Comparison of ENCODE assay signal across 12 cellular contexts in genomic region chr13:44763604-44764311, GRCh38.
DNase-seq lines count a peak whose midpoint lies in the region; ATAC-seq and TF ChIP-seq lines count a peak whose summit lies in the region.
"Had no signal": no experiment of that assay in that cellular context is flagged by ENCODE, and none has a peak within 500 bp of the region (broad histone marks: within the 10 kb centered on the region; RNA-seq: fewer than 3 reads in every experiment).

No MANE protein-coding gene starts in this region.

- no peak overlapping the region for H2BK5ac ChIP-seq in neuronal stem cell (ENCODE audit: low read length)

- peak overlapping the region; percentile 51 for H2BK12ac ChIP-seq in neuronal stem cell (ENCODE audit: low read length)

- no peak overlapping the region for H3K14ac ChIP-seq in neuronal stem cell (ENCODE audit: low read length)

- no peak overlapping the region for H3K27ac ChIP-seq in neuronal stem cell (replicated peaks; ENCODE audit: low read length)
- H3K27ac ChIP-seq in ovary, result no peak overlapping the region

- no peaks in the 10 kb centered on the region for H3K79me1 ChIP-seq in neuronal stem cell (ENCODE audit: low read depth, low read length)

- peaks cover 21% of the 10 kb centered on the region for H3K4me1 Mint-ChIP-seq in T-helper 17 cell

- no peaks in the 10 kb centered on the region for H3K27me3 Mint-ChIP-seq in T-helper 17 cell

- no peak overlapping the region for H3K4me3 Mint-ChIP-seq in T-helper 17 cell
- H3K4me3 Mint-ChIP-seq: activated naive CD8-positive, alpha-beta T cell treated with anti-CD3 and anti-CD28 coated beads for 36 hours had no signal

- no peak for ATAC-seq in T-helper 17 cell

- TF ChIP-seq POLR2A in ovary (IDR thresholded peaks at IDR 0.05), result no peak

- H2AFZ ChIP-seq in neuronal stem cell (ENCODE audit: low read length), result peak overlapping the region; percentile 90

- no peak overlapping the region for H2BK15ac ChIP-seq in neuronal stem cell (ENCODE audit: low read length)

- no peak overlapping the region for H3K4me2 ChIP-seq in neuronal stem cell (ENCODE audit: insufficient read depth, low read length, poor library complexity, severe bottlenecking)

- H3K4me1 ChIP-seq in neuronal stem cell (ENCODE audit: control insufficient read depth in 2 of 2, insufficient read depth in 1 of 2, low read depth in 1 of 2, low read length in 2 of 2), result peaks cover 13 to 20% of the 10 kb centered on the region in 2 donors
- peaks cover 2% of the 10 kb centered on the region for H3K4me1 ChIP-seq in ovary (ENCODE audit: insufficient read depth)

- no peak overlapping the region for H3K4me3 ChIP-seq in neuronal stem cell (ENCODE audit: low read length in 2 of 2)
- no peak overlapping the region for H3K4me3 ChIP-seq in ovary

- DNase-seq in CD1c-positive myeloid dendritic cell (ENCODE audit: extremely low spot score), result peak; percentile 53
- no peak for DNase-seq in T-helper 17 cell
- peak; percentile 33 for DNase-seq in globus pallidus (ENCODE audit: low spot score)
- DNase-seq in neuronal stem cell (ENCODE audit: low spot score), result no peak
- no peak for DNase-seq in kidney glomerular epithelial cell (lab: John Stamatoyannopoulos, UW)
- DNase-seq in superior temporal gyrus (ENCODE audit: extremely low spot score), result no peak
- no peak for DNase-seq in ovary
- DNase-seq in NCI-H2081 treated with DMSO at 0.1 percent for 48 hours (lab: John Stamatoyannopoulos, UW), result no peak
- DNase-seq: activated naive CD8-positive, alpha-beta T cell treated with anti-CD3 and anti-CD28 coated beads for 36 hours; NCI-H146; NK-92 treated with Interleukin-12 subunit alpha and Interleukin-12 subunit beta, amount 100 ng/mL, for 24 hours; T-helper 2 cell had no signal

- no peak for TF ChIP-seq CTCF in ovary (IDR thresholded peaks at IDR 0.05)

- no peak overlapping the region for H3K23ac ChIP-seq in neuronal stem cell (ENCODE audit: low read depth, low read length, poor library complexity)

- no peak overlapping the region for H4K8ac ChIP-seq in neuronal stem cell (ENCODE audit: low read depth, low read length)

- intact Hi-C loops in ovary (cut with DNase I), result no loop called here

- H3K9ac ChIP-seq in neuronal stem cell (ENCODE audit: low read depth, low read length, poor library complexity), result no peak overlapping the region

- no peak for TF ChIP-seq EP300 in ovary (IDR thresholded peaks at IDR 0.05)

- peak overlapping the region; percentile 14 for H3K27ac Mint-ChIP-seq in T-helper 17 cell
- H3K27ac Mint-ChIP-seq: activated naive CD8-positive, alpha-beta T cell treated with anti-CD3 and anti-CD28 coated beads for 36 hours had no signal

- H3K36me3 ChIP-seq in neuronal stem cell (replicated peaks in 1 of 2; ENCODE audit: control insufficient read depth in 2 of 2, insufficient read depth in 2 of 2, low read length in 2 of 2) (no peaks in the 10 kb centered on the region), ovary (no peaks in the 10 kb centered on the region)

- no CpG with 5 or more reads among the region's 11 CpGs for WGBS in neuronal stem cell (ENCODE audit: extremely low coverage in 2 of 2, insufficient read length in 2 of 2, insufficient replicate concordance in 1 of 2), 2 donors
- WGBS in ovary, 3 donors, result 69 to 73% (median 70%) methylated on average over 11 of the region's 11 CpGs

- H2BK120ac ChIP-seq in neuronal stem cell (ENCODE audit: low read depth, low read length), result no peak overlapping the region

- peak overlapping the region; percentile 4 for H2AK5ac ChIP-seq in neuronal stem cell (ENCODE audit: low read depth, low read length)

- no peak overlapping the region for H3K4ac ChIP-seq in neuronal stem cell (ENCODE audit: low read length)

- H4K91ac ChIP-seq in neuronal stem cell (ENCODE audit: low read depth, low read length, poor library complexity), result no peak overlapping the region

- no peaks in the 10 kb centered on the region for H3K36me3 Mint-ChIP-seq in T-helper 17 cell (ENCODE audit: low read depth)
- H3K36me3 Mint-ChIP-seq: activated naive CD8-positive, alpha-beta T cell treated with anti-CD3 and anti-CD28 coated beads for 36 hours had no signal

- H3K18ac ChIP-seq in neuronal stem cell (ENCODE audit: low read length), result no peak overlapping the region

- H3K9me3 ChIP-seq in T-helper 17 cell (ENCODE audit: control insufficient read depth, low read length, poor library complexity, severe bottlenecking) (no peaks in the 10 kb centered on the region), neuronal stem cell (replicated peaks in 1 of 2; ENCODE audit: control insufficient read depth in 2 of 2, insufficient read depth in 1 of 2, low read depth in 1 of 2, low read length in 2 of 2) (no peaks in the 10 kb centered on the region), ovary (no peaks in the 10 kb centered on the region)

- H3K27me3 ChIP-seq in neuronal stem cell (ENCODE audit: control insufficient read depth in 3 of 3, insufficient read depth in 3 of 3, low read depth in 1 of 3, low read length in 3 of 3), result no peaks in the 10 kb centered on the region
- no peaks in the 10 kb centered on the region for H3K27me3 ChIP-seq in ovary

Comparison
In these comparisons a context has a peak if more than half of its experiments do, and no peak if none do; other contexts are left out.
1. DNase-seq: peak in CD1c-positive myeloid dendritic cell (single experiment) and globus pallidus (single experiment); none in T-helper 17 cell (0 of 3), neuronal stem cell (single experiment), kidney glomerular epithelial cell (single experiment), superior temporal gyrus (single experiment), ovary (0 of 5) and NCI-H2081 treated with DMSO at 0.1 percent for 48 hours (single experiment).